1 cellular context compared by ENCODE assay signal in the genomic region with DNA sequence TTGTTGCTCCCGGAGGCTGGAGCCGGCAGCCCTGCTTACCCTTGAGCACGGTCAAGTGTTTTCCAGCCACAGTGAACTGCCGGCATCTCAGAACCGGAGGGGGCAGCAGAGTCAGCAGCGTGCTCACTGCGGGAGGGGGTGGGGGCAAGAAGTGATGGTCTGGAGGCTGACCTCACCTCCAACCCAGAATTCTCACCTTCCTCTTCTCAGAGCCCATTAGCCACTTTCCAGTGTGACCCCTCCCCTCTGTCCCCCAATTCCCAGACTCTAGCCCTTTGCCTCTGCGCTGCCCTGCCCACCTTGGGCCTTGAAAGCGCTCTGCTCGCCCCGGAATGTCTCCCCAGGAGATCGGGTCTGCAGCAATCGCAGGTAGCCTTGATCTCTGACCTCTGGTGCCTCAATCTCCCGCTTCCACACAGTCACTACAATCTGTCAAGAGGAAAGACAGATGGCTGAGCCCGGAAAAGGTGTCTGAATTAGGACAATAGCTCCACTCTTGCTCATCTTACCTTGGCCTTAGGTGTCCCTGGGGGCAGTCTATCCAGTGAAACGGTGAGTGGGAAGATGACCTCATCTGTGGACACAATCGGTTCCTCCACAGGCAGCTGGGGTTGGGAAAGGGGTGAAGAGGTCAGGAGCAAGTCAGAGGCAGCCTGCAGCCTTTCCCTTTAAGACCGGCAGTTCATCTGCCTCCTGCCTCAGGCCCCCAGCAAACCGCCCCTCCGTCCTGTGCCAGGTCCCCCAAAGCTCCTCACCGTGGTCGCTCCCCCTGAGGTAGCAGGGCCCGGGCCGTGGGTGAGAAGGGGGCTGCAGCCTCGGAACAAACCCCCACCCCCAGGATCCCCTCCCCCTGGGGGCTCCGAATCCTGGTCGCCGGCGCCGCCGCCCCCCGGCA.
TF ChIP-seq lines count a peak whose summit lies in the region.

No MANE protein-coding gene starts in this region.

TF ChIP-seq in HepG2, 621 proteins besides CTCF, POLR2A, EP300 and RAD21 (continued from another document):
- TF ChIP-seq KDM5B (CRISPR knock-in tag; IDR thresholded peaks at IDR 0.05; ENCODE audit: borderline replicate concordance) (peak; percentile 32; the same call in 1 of the 2 replicates), ZNF772 (CRISPR knock-in tag; IDR thresholded peaks at IDR 0.05) (peak; percentile 54; the same call in 1 of the 2 replicates), NPAS2 (CRISPR knock-in tag; IDR thresholded peaks at IDR 0.05; ENCODE audit: borderline replicate concordance) (no peak), SMARCE1 (IDR thresholded peaks at IDR 0.05; ENCODE audit: borderline replicate concordance) (no peak), CREM (IDR thresholded peaks at IDR 0.05) (peak; percentile 27; the same call in 1 of the 2 replicates), CREM (CRISPR knock-in tag; IDR thresholded peaks at IDR 0.05) (no peak), POLR2AphosphoS2 (IDR thresholded peaks at IDR 0.05; ENCODE audit: low read depth, low read length) (no peak), ZFP82 (CRISPR knock-in tag; IDR thresholded peaks at IDR 0.05; ENCODE audit: borderline replicate concordance) (no peak; the same call in 1 of the 2 replicates)
- TF ChIP-seq, protein P1, sequence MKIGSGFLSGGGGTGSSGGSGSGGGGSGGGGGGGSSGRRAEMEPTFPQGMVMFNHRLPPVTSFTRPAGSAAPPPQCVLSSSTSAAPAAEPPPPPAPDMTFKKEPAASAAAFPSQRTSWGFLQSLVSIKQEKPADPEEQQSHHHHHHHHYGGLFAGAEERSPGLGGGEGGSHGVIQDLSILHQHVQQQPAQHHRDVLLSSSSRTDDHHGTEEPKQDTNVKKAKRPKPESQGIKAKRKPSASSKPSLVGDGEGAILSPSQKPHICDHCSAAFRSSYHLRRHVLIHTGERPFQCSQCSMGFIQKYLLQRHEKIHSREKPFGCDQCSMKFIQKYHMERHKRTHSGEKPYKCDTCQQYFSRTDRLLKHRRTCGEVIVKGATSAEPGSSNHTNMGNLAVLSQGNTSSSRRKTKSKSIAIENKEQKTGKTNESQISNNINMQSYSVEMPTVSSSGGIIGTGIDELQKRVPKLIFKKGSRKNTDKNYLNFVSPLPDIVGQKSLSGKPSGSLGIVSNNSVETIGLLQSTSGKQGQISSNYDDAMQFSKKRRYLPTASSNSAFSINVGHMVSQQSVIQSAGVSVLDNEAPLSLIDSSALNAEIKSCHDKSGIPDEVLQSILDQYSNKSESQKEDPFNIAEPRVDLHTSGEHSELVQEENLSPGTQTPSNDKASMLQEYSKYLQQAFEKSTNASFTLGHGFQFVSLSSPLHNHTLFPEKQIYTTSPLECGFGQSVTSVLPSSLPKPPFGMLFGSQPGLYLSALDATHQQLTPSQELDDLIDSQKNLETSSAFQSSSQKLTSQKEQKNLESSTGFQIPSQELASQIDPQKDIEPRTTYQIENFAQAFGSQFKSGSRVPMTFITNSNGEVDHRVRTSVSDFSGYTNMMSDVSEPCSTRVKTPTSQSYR (CRISPR knock-in tag; IDR thresholded peaks at IDR 0.05; ENCODE audit: borderline replicate concordance), result no peak
- TF ChIP-seq, protein P2, sequence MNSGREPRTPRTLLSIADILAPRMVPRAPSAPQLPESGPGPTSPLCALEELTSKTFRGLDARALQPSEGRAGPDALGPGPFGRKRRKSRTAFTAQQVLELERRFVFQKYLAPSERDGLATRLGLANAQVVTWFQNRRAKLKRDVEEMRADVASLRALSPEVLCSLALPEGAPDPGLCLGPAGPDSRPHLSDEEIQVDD (CRISPR knock-in tag; IDR thresholded peaks at IDR 0.05; ENCODE audit: borderline replicate concordance), result no peak
